In genomic region chr2:105875241-105875640, GRCh38 we compare ENCODE assay signal across 15 cellular contexts.
DNase-seq lines count a peak whose midpoint lies in the region; ATAC-seq and TF ChIP-seq lines count a peak whose summit lies in the region.
"Had no signal": no experiment of that assay in that cellular context is flagged by ENCODE, and none has a peak within 500 bp of the region (broad histone marks: within the 10 kb centered on the region; RNA-seq: fewer than 3 reads in every experiment).

No MANE protein-coding gene starts in this region.

- TF ChIP-seq CTCF in HEK293 (tag by site-specific recombination; IDR thresholded peaks at IDR 0.05) = no peak
- TF ChIP-seq CTCF in GM10248 (IDR thresholded peaks at IDR 0.05; ENCODE audit: control extremely low read depth, extremely low read depth, low read depth, missing control alignments) = no peak
- no peak for TF ChIP-seq CTCF in hepatocyte (IDR thresholded peaks at IDR 0.05; ENCODE audit: poor library complexity)

- H3K4me1 Mint-ChIP-seq in activated CD4-positive, alpha-beta T cell treated with anti-CD3 and anti-CD28 coated beads for 36 hours = peaks cover 100% of the 10 kb centered on the region
- H3K4me1 Mint-ChIP-seq in activated CD8-positive, alpha-beta T cell treated with anti-CD3 and anti-CD28 coated beads, Interleukin-2, amount 10 ng/mL, durations not matched to agents 7 days and 5 days (ENCODE audit: low read depth) = peaks cover 79% of the 10 kb centered on the region
- H3K4me1 Mint-ChIP-seq in naive thymus-derived CD8-positive, alpha-beta T cell = peaks cover 57 to 99% (median 96%) of the 10 kb centered on the region in 4 donors

- peak overlapping the region; percentile 75 for H3K27ac Mint-ChIP-seq in activated CD4-positive, alpha-beta T cell treated with anti-CD3 and anti-CD28 coated beads for 36 hours
- peak overlapping the region; percentile 57 for H3K27ac Mint-ChIP-seq in activated CD8-positive, alpha-beta T cell treated with anti-CD3 and anti-CD28 coated beads, Interleukin-2, amount 10 ng/mL, durations not matched to agents 7 days and 5 days
- H3K27ac Mint-ChIP-seq in naive thymus-derived CD8-positive, alpha-beta T cell = peak overlapping the region; percentile 67 to 93 (median 80)

- CTCF ChIA-PET in activated CD4-positive, alpha-beta T cell treated with anti-CD3 and anti-CD28 coated beads for 36 hours (lab: Charles Lee) = interaction anchor here (1.0 kb wide), 1 partner anchor 44 kb away, joined by 4 read pairs; no protein-coding TSS in a partner anchor
- CTCF ChIA-PET in HEK293 (lab: Yijun Ruan, JAX) (no interaction called here), GM10248 (lab: Yijun Ruan, JAX) (interaction anchor here (0.8 to 1.3 kb wide), 6 partner anchors 9 to 230 kb away, joined by 3 to 5 read pairs (median 4); no protein-coding TSS in a partner anchor)
- CTCF ChIA-PET in activated CD8-positive, alpha-beta T cell treated with anti-CD3 and anti-CD28 coated beads, Interleukin-2, amount 10 ng/mL, durations not matched to agents 7 days and 5 days (lab: Charles Lee) = interaction anchor here (1.5 kb wide), 1 partner anchor 34 kb away, joined by 3 read pairs; no protein-coding TSS in a partner anchor

- H3K4me3 Mint-ChIP-seq in activated CD4-positive, alpha-beta T cell treated with anti-CD3 and anti-CD28 coated beads for 36 hours = no peak overlapping the region
- no peak overlapping the region for H3K4me3 Mint-ChIP-seq in activated CD8-positive, alpha-beta T cell treated with anti-CD3 and anti-CD28 coated beads, Interleukin-2, amount 10 ng/mL, durations not matched to agents 7 days and 5 days
- H3K4me3 Mint-ChIP-seq in naive thymus-derived CD8-positive, alpha-beta T cell = peak overlapping the region in 6 of 10 donors; percentile 6 to 45 (median 23)

- peaks cover 80% of the 10 kb centered on the region for H3K36me3 Mint-ChIP-seq in activated CD4-positive, alpha-beta T cell treated with anti-CD3 and anti-CD28 coated beads for 36 hours (ENCODE audit: low read depth)
- peaks cover 85% of the 10 kb centered on the region for H3K36me3 Mint-ChIP-seq in activated CD8-positive, alpha-beta T cell treated with anti-CD3 and anti-CD28 coated beads, Interleukin-2, amount 10 ng/mL, durations not matched to agents 7 days and 5 days (ENCODE audit: low read depth)
- peaks cover 6 to 63% (median 26%) of the 10 kb centered on the region in 3 donors for H3K36me3 Mint-ChIP-seq in naive thymus-derived CD8-positive, alpha-beta T cell

- no peak overlapping the region for H3K4me2 ChIP-seq in hepatocyte

- no peaks in the 10 kb centered on the region for H3K27me3 ChIP-seq in hepatocyte
- H3K27me3 ChIP-seq: tibial nerve had no signal

- no peaks in the 10 kb centered on the region for H3K9me3 ChIP-seq in HEK293 (ENCODE audit: control insufficient read depth, insufficient read depth, low read depth, low read length)
- H3K9me3 ChIP-seq in hepatocyte (ENCODE audit: low read depth) = no peaks in the 10 kb centered on the region
- H3K9me3 ChIP-seq: tibial nerve had no signal

- H3K36me3 ChIP-seq in HEK293 (ENCODE audit: control insufficient read depth in 2 of 2, insufficient read depth in 1 of 2, low read length in 2 of 2) (peaks cover 3 to 12% of the 10 kb centered on the region in 2 experiments; a peak in 1 of 3 replicates), hepatocyte (replicated peaks; ENCODE audit: insufficient read depth, low read depth) (no peaks in the 10 kb centered on the region)

- intact Hi-C loops in activated CD4-positive, alpha-beta T cell treated with anti-CD3 and anti-CD28 coated beads for 36 hours (cut with DNase I, micrococcal nuclease) = no loop called here

- POLR2A ChIA-PET in activated CD4-positive, alpha-beta T cell treated with anti-CD3 and anti-CD28 coated beads for 36 hours (lab: Charles Lee) = no interaction called here
- POLR2A ChIA-PET in HEK293 (lab: Yijun Ruan, JAX) (no interaction called here), GM10248 (lab: Yijun Ruan, JAX) (interaction anchor here (1.2 kb wide), 1 partner anchor 10 kb away, joined by 3 read pairs; no protein-coding TSS in a partner anchor)
- POLR2A ChIA-PET in activated CD8-positive, alpha-beta T cell treated with anti-CD3 and anti-CD28 coated beads, Interleukin-2, amount 10 ng/mL, durations not matched to agents 7 days and 5 days (lab: Charles Lee) = no interaction called here
- POLR2A ChIA-PET in naive thymus-derived CD8-positive, alpha-beta T cell (lab: Charles Lee) = interaction anchor here (1.4 to 1.5 kb wide), 2 partner anchors 9 to 71 kb away, joined by 3 to 6 read pairs; no protein-coding TSS in a partner anchor

- H3K9me3 Mint-ChIP-seq in activated CD4-positive, alpha-beta T cell treated with anti-CD3 and anti-CD28 coated beads for 36 hours (ENCODE audit: low read depth) = no peaks in the 10 kb centered on the region
- H3K9me3 Mint-ChIP-seq in activated CD8-positive, alpha-beta T cell treated with anti-CD3 and anti-CD28 coated beads, Interleukin-2, amount 10 ng/mL, durations not matched to agents 7 days and 5 days (ENCODE audit: insufficient read depth) = no peaks in the 10 kb centered on the region
- H3K9me3 Mint-ChIP-seq in naive thymus-derived CD8-positive, alpha-beta T cell = no peaks in the 10 kb centered on the region

- DNase-seq in activated CD4-positive, alpha-beta T cell treated with anti-CD3 and anti-CD28 coated beads for 36 hours = no peak
- DNase-seq in activated CD4-positive, alpha-beta T cell treated with anti-CD3 and anti-CD28 coated beads, Interleukin-2, amount 50 U/mL, for 4 hours = no peak
- no peak for DNase-seq in activated CD8-positive, alpha-beta T cell treated with anti-CD3 and anti-CD28 coated beads, Interleukin-2, amount 10 ng/mL, durations not matched to agents 7 days and 5 days
- DNase-seq in naive thymus-derived CD8-positive, alpha-beta T cell = no peak
- no peak for DNase-seq in EL
- no peak for DNase-seq in GM10248 (ENCODE audit: extremely low spot score)
- no peak for DNase-seq in hepatocyte (ENCODE audit: low spot score)
- DNase-seq: dermis blood vessel endothelial cell; NCI-H774; stimulated activated CD4-positive, alpha-beta T cell treated with anti-CD3 and anti-CD28 coated beads, Interleukin-12 subunit alpha, Interleukin-12 subunit beta, amount 100 ng/mL, for 4 hours had no signal

- H3K4me1 ChIP-seq in HEK293 (ENCODE audit: control insufficient read depth, insufficient read depth, low read length) = no peaks in the 10 kb centered on the region
- peaks cover 9% of the 10 kb centered on the region for H3K4me1 ChIP-seq in hepatocyte (ENCODE audit: insufficient read depth)
- H3K4me1 ChIP-seq: parathyroid adenoma had no signal

- H2AFZ ChIP-seq in hepatocyte = no peak overlapping the region
- H2AFZ ChIP-seq: parathyroid adenoma had no signal

- WGBS in hepatocyte (ENCODE audit: low lambda C conversion rate, missing lambda C conversion rate) = 76% methylated on average over 7 of the region's 7 CpGs

- H3K4me3 ChIP-seq in HEK293 (ENCODE audit: low read depth, low read length) (no peak overlapping the region), hepatocyte (no peak overlapping the region)
- H3K4me3 ChIP-seq: GM12878, tibial nerve had no signal

- ATAC-seq in activated CD4-positive, alpha-beta T cell treated with anti-CD3 and anti-CD28 coated beads for 36 hours = no peak
- ATAC-seq in activated CD8-positive, alpha-beta T cell treated with anti-CD3 and anti-CD28 coated beads, Interleukin-2, amount 10 ng/mL, durations not matched to agents 7 days and 5 days = no peak
- ATAC-seq in naive thymus-derived CD8-positive, alpha-beta T cell = no peak
- ATAC-seq: GM12878 had no signal

- peaks cover 96% of the 10 kb centered on the region for H3K79me2 ChIP-seq in hepatocyte

- no peak overlapping the region for H3K27ac ChIP-seq in HEK293 (ENCODE audit: extremely low read depth, low read depth, low read length)
- no peak overlapping the region for H3K27ac ChIP-seq in hepatocyte
- H3K27ac ChIP-seq: parathyroid adenoma, tibial nerve had no signal

- H3K9me2 ChIP-seq in hepatocyte (replicated peaks; ENCODE audit: insufficient read depth) = no peaks in the 10 kb centered on the region

- H3K27me3 Mint-ChIP-seq in activated CD4-positive, alpha-beta T cell treated with anti-CD3 and anti-CD28 coated beads for 36 hours = no peaks in the 10 kb centered on the region
- H3K27me3 Mint-ChIP-seq in activated CD8-positive, alpha-beta T cell treated with anti-CD3 and anti-CD28 coated beads, Interleukin-2, amount 10 ng/mL, durations not matched to agents 7 days and 5 days (ENCODE audit: low read depth) = no peaks in the 10 kb centered on the region
- no peaks in the 10 kb centered on the region for H3K27me3 Mint-ChIP-seq in naive thymus-derived CD8-positive, alpha-beta T cell
- H3K27me3 Mint-ChIP-seq: IgD-negative memory B cell had no signal

- H4K20me1 ChIP-seq in hepatocyte (ENCODE audit: insufficient read depth, poor library complexity, severe bottlenecking) = peaks cover 28% of the 10 kb centered on the region

TF ChIP-seq in HEK293, 187 proteins besides CTCF, POLR2A, EP300 and RAD21:
- no peak for TF ChIP-seq ZNF529 (tag by site-specific recombination; IDR thresholded peaks at IDR 0.05; ENCODE audit: insufficient replicate concordance)
- TF ChIP-seq, protein P1, sequence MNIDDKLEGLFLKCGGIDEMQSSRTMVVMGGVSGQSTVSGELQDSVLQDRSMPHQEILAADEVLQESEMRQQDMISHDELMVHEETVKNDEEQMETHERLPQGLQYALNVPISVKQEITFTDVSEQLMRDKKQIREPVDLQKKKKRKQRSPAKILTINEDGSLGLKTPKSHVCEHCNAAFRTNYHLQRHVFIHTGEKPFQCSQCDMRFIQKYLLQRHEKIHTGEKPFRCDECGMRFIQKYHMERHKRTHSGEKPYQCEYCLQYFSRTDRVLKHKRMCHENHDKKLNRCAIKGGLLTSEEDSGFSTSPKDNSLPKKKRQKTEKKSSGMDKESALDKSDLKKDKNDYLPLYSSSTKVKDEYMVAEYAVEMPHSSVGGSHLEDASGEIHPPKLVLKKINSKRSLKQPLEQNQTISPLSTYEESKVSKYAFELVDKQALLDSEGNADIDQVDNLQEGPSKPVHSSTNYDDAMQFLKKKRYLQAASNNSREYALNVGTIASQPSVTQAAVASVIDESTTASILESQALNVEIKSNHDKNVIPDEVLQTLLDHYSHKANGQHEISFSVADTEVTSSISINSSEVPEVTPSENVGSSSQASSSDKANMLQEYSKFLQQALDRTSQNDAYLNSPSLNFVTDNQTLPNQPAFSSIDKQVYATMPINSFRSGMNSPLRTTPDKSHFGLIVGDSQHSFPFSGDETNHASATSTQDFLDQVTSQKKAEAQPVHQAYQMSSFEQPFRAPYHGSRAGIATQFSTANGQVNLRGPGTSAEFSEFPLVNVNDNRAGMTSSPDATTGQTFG (tag by site-specific recombination; IDR thresholded peaks at IDR 0.05; ENCODE audit: borderline replicate concordance) = no peak
- peak; percentile 85 for TF ChIP-seq TRIM28 (IDR thresholded peaks at IDR 0.05; ENCODE audit: borderline replicate concordance, low read length)
- TF ChIP-seq ZBTB1 (tag by site-specific recombination; IDR thresholded peaks at IDR 0.05) = no peak
- peak; percentile 36; the same call in 1 of the 2 replicates for TF ChIP-seq ZXDB (tag by site-specific recombination; IDR thresholded peaks at IDR 0.05)
- peak; percentile 35 for TF ChIP-seq ZIC2 (tag by site-specific recombination; IDR thresholded peaks at IDR 0.05)

Comparison
In these comparisons a context has a peak if more than half of its experiments do, and no peak if none do; other contexts are left out.
1. H3K4me3 Mint-ChIP-seq: peak in naive thymus-derived CD8-positive, alpha-beta T cell (6 of 10); none in activated CD4-positive, alpha-beta T cell treated with anti-CD3 and anti-CD28 coated beads for 36 hours (single experiment) and activated CD8-positive, alpha-beta T cell treated with anti-CD3 and anti-CD28 coated beads, Interleukin-2, amount 10 ng/mL, durations not matched to agents 7 days and 5 days (single experiment).
2. POLR2A ChIA-PET loops: an anchor here in naive thymus-derived CD8-positive, alpha-beta T cell (1.4 to 1.5 kb wide) and GM10248 (1.2 kb wide); none called in activated CD4-positive, alpha-beta T cell treated with anti-CD3 and anti-CD28 coated beads for 36 hours, HEK293 and activated CD8-positive, alpha-beta T cell treated with anti-CD3 and anti-CD28 coated beads, Interleukin-2, amount 10 ng/mL, durations not matched to agents 7 days and 5 days.
3. Peak in every context shown above with its lines, with median percentiles within 50 percentile points of each other: H3K27ac Mint-ChIP-seq.